Comparison of ENCODE assay signal across 8 cellular contexts in the genomic region with DNA sequence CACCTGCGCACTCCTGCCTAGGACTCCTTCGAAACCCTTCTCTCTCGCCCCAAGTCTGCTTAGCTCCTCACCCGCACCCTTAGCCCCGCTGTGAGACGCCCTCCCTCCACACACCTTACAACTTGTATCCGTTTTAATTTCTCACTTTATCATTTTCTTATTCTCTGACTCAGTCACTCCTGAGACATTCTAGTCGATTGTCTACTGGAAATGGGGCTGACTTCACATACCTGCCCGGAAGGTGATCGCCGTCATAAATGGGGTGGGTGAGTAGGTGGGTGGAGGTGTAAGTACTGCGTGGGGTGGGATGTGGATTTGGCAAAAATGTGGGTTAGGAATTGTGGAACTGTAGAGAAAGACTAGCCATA. TPM values are rescaled to one million over a fixed set of nuclear protein-coding genes. Genes with fewer than 3 reads are reported as not detected.
DNase-seq lines count a peak whose midpoint lies in the region; ATAC-seq and TF ChIP-seq lines count a peak whose summit lies in the region.

No MANE protein-coding gene starts in this region.

- BruUV-seq in Caco-2 (replicated peaks; lab: Mats Ljungman, UMichigan) = no TSS peak

- H3K36me3 ChIP-seq in Caco-2 (ENCODE audit: control insufficient read depth, insufficient read depth, low read length) (no peaks in the 10 kb centered on the region), MM.1S (replicated peaks; ENCODE audit: insufficient read depth, low read length) (no peaks in the 10 kb centered on the region; the same call in 1 of the 2 replicates), gastroesophageal sphincter (no peaks in the 10 kb centered on the region), gastrocnemius medialis (no peaks in the 10 kb centered on the region)

- POLR2A ChIA-PET in Caco-2 (lab: Charles Lee) = interaction anchor here (0.6 to 1.6 kb wide), 10 partner anchors 9 to 492 kb away, joined by 3 to 12 read pairs (median 6); a partner anchor contains a TSS

- CTCF ChIA-PET in Caco-2 (lab: Charles Lee) = interaction anchor here (0.9 to 1.7 kb wide), 6 partner anchors 33 to 194 kb away, joined by 3 to 19 read pairs (median 5); no protein-coding TSS in a partner anchor

- H3K4me1 ChIP-seq in Caco-2 (peaks cover 37% of the 10 kb centered on the region), MM.1S (ENCODE audit: low read length) (no peaks in the 10 kb centered on the region), gastroesophageal sphincter (peaks cover 0 to 25% (median 3%) of the 10 kb centered on the region in 3 donors), gastrocnemius medialis (peaks cover 54% of the 10 kb centered on the region in 2 donors)

- peak; percentile 43 to 54 for DNase-seq in Caco-2
- peak; percentile 26 for DNase-seq in MM.1S
- peak; percentile 63 for DNase-seq in activated T-cell treated with anti-CD3 and anti-CD28 coated beads for 48 hours (ENCODE audit: low read depth)
- no peak for DNase-seq in gastrocnemius medialis
- no peak for DNase-seq in EL
- DNase-seq in NCI-H2227 treated with DMSO at 0.1 percent for 48 hours (lab: John Stamatoyannopoulos, UW) = no peak

- H3K9me3 ChIP-seq in Caco-2 (no peaks in the 10 kb centered on the region), MM.1S (replicated peaks; ENCODE audit: insufficient read depth, low read length) (no peaks in the 10 kb centered on the region), gastroesophageal sphincter (no peaks in the 10 kb centered on the region), gastrocnemius medialis (no peaks in the 10 kb centered on the region)

- TF ChIP-seq POLR2A in gastroesophageal sphincter (IDR thresholded peaks at IDR 0.05) = no peak
- TF ChIP-seq POLR2A in gastrocnemius medialis (IDR thresholded peaks at IDR 0.05) = no peak

- H3K27me3 ChIP-seq in Caco-2 (replicated peaks; ENCODE audit: control insufficient read depth, insufficient read depth, low read length) = no peaks in the 10 kb centered on the region
- no peaks in the 10 kb centered on the region for H3K27me3 ChIP-seq in MM.1S (replicated peaks; ENCODE audit: insufficient read depth, low read length)
- H3K27me3 ChIP-seq in gastroesophageal sphincter = peaks cover under 1% of the 10 kb centered on the region
- H3K27me3 ChIP-seq in gastrocnemius medialis = no peaks in the 10 kb centered on the region

- H3K9me2 ChIP-seq in MM.1S (replicated peaks; ENCODE audit: insufficient read depth, low read length) = no peaks in the 10 kb centered on the region

- H3K36me3 Mint-ChIP-seq in Caco-2 (ENCODE audit: insufficient read depth, unreplicated experiment) = peaks cover 15% of the 10 kb centered on the region

- intact Hi-C loops in Caco-2 (cut with micrococcal nuclease; ENCODE audit: unreplicated experiment) = loop anchor here (1.0 to 2.0 kb wide), 5 partner anchors 15 to 75 kb away; a partner anchor contains a TSS
- intact Hi-C loops in gastrocnemius medialis (cut with DNase I; ENCODE audit: low total_unique reads) = loop anchor here (5.0 kb wide), 4 partner anchors 59 to 861 kb away; a partner anchor contains a TSS

- H3K27ac ChIP-seq in MM.1S (ENCODE audit: low read length) = peak overlapping the region; percentile 49; the same call in 1 of the 2 replicates
- peak overlapping the region; percentile 12 to 78 (median 76) for H3K27ac ChIP-seq in gastroesophageal sphincter
- peak overlapping the region; percentile 80 to 88 (median 86) for H3K27ac ChIP-seq in gastrocnemius medialis

- H3K4me1 Mint-ChIP-seq in Caco-2 (ENCODE audit: low read depth, unreplicated experiment) = peaks cover 17% of the 10 kb centered on the region

- H3K27ac Mint-ChIP-seq in Caco-2 (ENCODE audit: unreplicated experiment) = peak overlapping the region; percentile 90

- no peak for TF ChIP-seq EP300 in gastroesophageal sphincter (IDR thresholded peaks at IDR 0.05)

- no peaks in the 10 kb centered on the region for H3K27me3 Mint-ChIP-seq in Caco-2 (ENCODE audit: insufficient read depth, unreplicated experiment)

- H3K79me2 ChIP-seq in MM.1S (ENCODE audit: low read length) = peaks cover 37% of the 10 kb centered on the region

- H3K4me2 ChIP-seq in MM.1S (ENCODE audit: low read depth, low read length) = peak overlapping the region; percentile 92

- peak overlapping the region; percentile 71 for H3K9ac ChIP-seq in MM.1S (ENCODE audit: low read length)

- H4K20me1 ChIP-seq in MM.1S (ENCODE audit: insufficient read depth, low read length) = no peaks in the 10 kb centered on the region

- peaks cover 16% of the 10 kb centered on the region for H3F3A ChIP-seq in MM.1S (ENCODE audit: insufficient read depth, low read length)

- H3K4me3 ChIP-seq in Caco-2 (ENCODE audit: low read depth, low read length) = peak overlapping the region; percentile 75
- peak overlapping the region; percentile 93 for H3K4me3 ChIP-seq in MM.1S (ENCODE audit: low read length)
- peak overlapping the region; percentile 84 to 96 for H3K4me3 ChIP-seq in gastroesophageal sphincter
- peak overlapping the region; percentile 80 to 97 (median 86) for H3K4me3 ChIP-seq in gastrocnemius medialis

- H3K9me3 Mint-ChIP-seq in Caco-2 (ENCODE audit: unreplicated experiment) = no peaks in the 10 kb centered on the region

- in situ Hi-C loops in gastrocnemius medialis (cut with MboI; ENCODE audit: low sequenced_read_pairs in 4 of 4) = no loop called here

- TF ChIP-seq CTCF in Caco-2 (IDR thresholded peaks at IDR 0.05; ENCODE audit: insufficient read depth in 1 of 2, low read depth in 1 of 2, low read length in 1 of 2, severe bottlenecking in 1 of 2, unreplicated experiment in 1 of 2) (no peak), MM.1S (IDR thresholded peaks at IDR 0.05; ENCODE audit: low read length) (no peak), gastroesophageal sphincter (IDR thresholded peaks at IDR 0.05) (no peak), gastrocnemius medialis (IDR thresholded peaks at IDR 0.05 in 4 of 5, conservative IDR thresholded peaks at IDR 0.05 in 1 of 5) (no peak)

- H3K4me3 Mint-ChIP-seq in Caco-2 (ENCODE audit: unreplicated experiment) = peak overlapping the region; percentile 86

- peak; percentile 27 for ATAC-seq in GM21786 (IDR thresholded peaks at IDR 0.05; ENCODE audit: unreplicated experiment)
- ATAC-seq in gastroesophageal sphincter = peak; percentile 37
- peak; percentile 33 to 53 for ATAC-seq in gastrocnemius medialis

- H2AFZ ChIP-seq in MM.1S (ENCODE audit: low read length) = peak overlapping the region; percentile 80

- WGBS in gastroesophageal sphincter (ENCODE audit: low coverage in 1 of 2), 2 donors = 0 to 3% methylated on average over 6 to 12 of the region's 12 CpGs

RNA-seq across cellular contexts. Expression of a gene that starts 0.7 kb away (rescaled TPM):
- total RNA-seq in Caco-2 (2022) (53.3 and 61.2 TPM in 2 replicates), gastroesophageal sphincter (10 to 100 TPM in 3 of 4 donors, 1 to 10 TPM in 1; 6.9 to 21.6 (median 10.7) TPM), gastrocnemius medialis (10 to 100 TPM; 21.8 to 47.8 (median 31.9) TPM)

Comparison
In these comparisons a context has a peak if more than half of its experiments do, and no peak if none do; other contexts are left out.
1. DNase-seq: peak in Caco-2 (2 of 2), MM.1S (single experiment) and activated T-cell treated with anti-CD3 and anti-CD28 coated beads for 48 hours (single experiment); none in gastrocnemius medialis (0 of 2), EL (single experiment) and NCI-H2227 treated with DMSO at 0.1 percent for 48 hours (single experiment).
2. Peak in every context shown above with its lines, with median percentiles within 50 percentile points of each other: H3K4me3 ChIP-seq, ATAC-seq and H3K27ac ChIP-seq.